ENCODE assay signal across 8 cellular contexts in the genomic region with DNA sequence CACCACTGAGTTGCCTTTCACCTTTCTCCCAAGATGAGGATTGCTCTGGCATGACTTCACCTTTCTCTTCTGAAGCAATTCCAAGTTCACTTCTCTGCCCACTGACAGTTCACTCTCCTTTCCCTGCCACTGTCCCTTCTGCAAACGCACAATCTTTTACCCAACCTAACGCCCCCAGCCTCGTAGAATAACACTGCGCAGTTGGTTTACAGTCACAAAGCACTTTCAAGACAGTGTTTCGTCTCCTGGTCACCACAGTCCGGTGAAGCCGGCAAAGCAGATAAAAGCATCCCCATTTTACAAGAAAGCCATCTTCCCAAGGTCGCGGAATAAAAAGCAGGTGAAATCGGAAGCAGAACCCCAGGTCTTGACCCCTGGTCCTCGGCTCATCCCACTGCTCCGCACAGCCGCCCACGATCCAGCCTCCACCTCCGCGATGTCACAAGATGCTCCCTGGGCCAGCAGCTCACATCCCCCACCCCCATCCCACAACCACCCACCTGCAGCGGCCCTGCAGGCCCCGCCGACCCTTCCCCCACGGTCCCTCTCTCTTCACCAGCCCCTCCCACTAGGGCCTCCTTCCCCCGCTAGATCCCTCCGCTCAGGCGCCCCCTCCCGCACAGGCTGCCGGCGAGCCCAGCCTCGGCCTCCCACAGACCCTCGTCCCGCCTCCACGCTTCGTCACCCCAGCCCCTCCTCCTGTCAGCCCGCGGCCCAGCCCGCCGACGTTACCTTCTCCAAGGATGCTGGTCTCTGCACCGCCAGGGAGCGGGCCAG. TPM values are rescaled to one million over a fixed set of nuclear protein-coding genes. Genes with fewer than 3 reads are reported as not detected.
A peak's percentile ranks its signal among the peaks of the same experiment; 100 is the strongest.
DNase-seq lines count a peak whose midpoint lies in the region; ATAC-seq and TF ChIP-seq lines count a peak whose summit lies in the region.

No MANE protein-coding gene starts in this region.

- H3K27me3 ChIP-seq in iPS-20b (ENCODE audit: insufficient read depth, low read length): peaks cover 8% of the 10 kb centered on the region; the same call in 1 of the 2 replicates
- H3K27me3 ChIP-seq in skeletal muscle tissue (ENCODE audit: control insufficient read depth in 3 of 3, insufficient read depth in 3 of 3, low read length in 3 of 3): no peaks in the 10 kb centered on the region

- H3K9me3 ChIP-seq in iPS-20b (ENCODE audit: insufficient read depth, low read depth, low read length) (no peaks in the 10 kb centered on the region), skeletal muscle tissue (ENCODE audit: control insufficient read depth in 3 of 3, low read length in 3 of 3) (no peaks in the 10 kb centered on the region)

- H3K4me3 ChIP-seq in iPS-20b (ENCODE audit: low read length): peak overlapping the region; percentile 95
- H3K4me3 ChIP-seq in skeletal muscle tissue (ENCODE audit: low read length in 3 of 3): peak overlapping the region; percentile 78 to 92 (median 88)

- H3K9ac ChIP-seq in iPS-20b (ENCODE audit: low read depth, low read length) (peak overlapping the region; percentile 88), skeletal muscle tissue (ENCODE audit: low read depth in 1 of 3, low read length in 3 of 3) (peak overlapping the region; percentile 78 to 86 (median 79))

- H3K4me1 ChIP-seq in iPS-20b (ENCODE audit: insufficient read depth, low read length) (peaks cover 9% of the 10 kb centered on the region; the same call in 1 of the 2 replicates), skeletal muscle tissue (ENCODE audit: control insufficient read depth in 3 of 3, insufficient read depth in 3 of 3, low read length in 3 of 3) (peaks cover 15 to 26% (median 25%) of the 10 kb centered on the region in 3 donors)

- no peaks in the 10 kb centered on the region for H3K36me3 ChIP-seq in iPS-20b (ENCODE audit: insufficient read depth, low read depth, low read length)
- peaks cover 0 to 7% (median 3%) of the 10 kb centered on the region in 3 donors for H3K36me3 ChIP-seq in skeletal muscle tissue (ENCODE audit: control insufficient read depth in 3 of 3, insufficient read depth in 3 of 3, low read length in 3 of 3)

- DNase-seq in DMS53 (lab: John Stamatoyannopoulos, UW): peak; percentile 72
- DNase-seq in DMS53 treated with DMSO at 0.1 percent for 48 hours (lab: John Stamatoyannopoulos, UW; ENCODE audit: unreplicated experiment): no peak
- peak; percentile 87 to 89 for DNase-seq in NCI-H1930 (lab: John Stamatoyannopoulos, UW)
- peak; percentile 60 to 80 for DNase-seq in T47D (ENCODE audit: low read depth in 1 of 2, low spot score in 1 of 2)

- ATAC-seq in HG02973 (IDR thresholded peaks at IDR 0.05; ENCODE audit: unreplicated experiment): peak; percentile 34

- peak overlapping the region; percentile 91 for H3K27ac ChIP-seq in VCaP
- H3K27ac ChIP-seq in iPS-20b (ENCODE audit: low read length): peak overlapping the region; percentile 52
- peak overlapping the region; percentile 81 for H3K27ac ChIP-seq in skeletal muscle tissue (ENCODE audit: low read depth, low read length)

- in situ Hi-C loops in T47D (cut with HindIII; ENCODE audit: low pct_unique_long_range_greater_than_20kb, low sequenced_read_pairs): no loop called here

- TF ChIP-seq CTCF in VCaP (conservative IDR thresholded peaks at IDR 0.05): no peak

RNA-seq across cellular contexts. Expression of a gene that starts 0.6 kb away (rescaled TPM):
- total RNA-seq in skeletal muscle tissue: 20.4 TPM

RNA-seq across cellular contexts. Expression of a gene that starts 0.8 kb away (rescaled TPM):
- 5.2 TPM for total RNA-seq in skeletal muscle tissue

RNA-seq across cellular contexts. Expression of a gene that starts 59.2 kb away (rescaled TPM):
- 45.9 TPM for total RNA-seq in skeletal muscle tissue
